Comparison of ENCODE assay signal across 1 cellular context in the genomic region with DNA sequence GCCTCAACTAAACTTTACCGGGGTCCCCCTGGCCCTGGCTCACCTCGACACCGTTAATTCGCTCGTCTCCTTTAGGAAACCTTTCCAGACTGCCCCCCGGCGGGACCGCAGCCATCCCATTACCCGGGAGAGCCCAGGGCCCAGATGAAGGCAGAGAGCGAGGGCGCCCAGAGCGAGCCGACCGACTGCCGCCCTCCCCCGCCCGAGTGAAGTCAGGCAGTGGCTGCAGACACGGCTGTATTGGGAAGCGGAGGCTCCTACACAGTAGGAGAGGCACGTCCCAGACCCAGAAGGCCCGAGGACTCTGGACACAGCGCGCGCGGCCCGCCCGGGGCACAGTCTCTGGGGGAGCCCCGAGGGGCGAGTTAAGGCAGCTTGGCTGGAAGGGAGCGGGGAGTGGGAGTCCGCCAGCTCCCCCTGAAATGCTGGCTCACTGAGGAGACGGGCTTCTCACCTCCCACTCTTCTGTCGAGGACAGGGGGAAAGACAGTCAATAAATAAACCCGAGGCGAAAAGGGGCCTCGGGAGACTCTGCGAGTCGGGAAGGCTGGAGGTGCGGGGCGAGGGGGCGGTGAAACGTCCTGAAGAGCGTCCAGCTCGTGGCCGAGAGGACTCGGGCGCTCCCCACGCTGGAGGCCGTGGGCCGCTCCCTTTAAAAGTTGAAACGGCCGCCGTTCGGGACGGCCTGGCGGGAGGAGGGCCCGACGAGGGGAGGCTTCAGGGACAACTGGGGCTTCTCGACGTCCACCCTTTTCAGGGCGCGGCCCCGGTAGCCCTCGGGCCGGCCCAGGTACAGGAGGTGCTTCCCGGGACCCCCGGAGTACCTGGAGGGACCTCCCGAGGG.
A peak's percentile ranks its signal among the peaks of the same experiment; 100 is the strongest.
TF ChIP-seq lines count a peak whose summit lies in the region.

No MANE protein-coding gene starts in this region.

TF ChIP-seq in H1, 55 proteins besides CTCF, POLR2A, EP300 and RAD21:
- TF ChIP-seq, protein P1, sequence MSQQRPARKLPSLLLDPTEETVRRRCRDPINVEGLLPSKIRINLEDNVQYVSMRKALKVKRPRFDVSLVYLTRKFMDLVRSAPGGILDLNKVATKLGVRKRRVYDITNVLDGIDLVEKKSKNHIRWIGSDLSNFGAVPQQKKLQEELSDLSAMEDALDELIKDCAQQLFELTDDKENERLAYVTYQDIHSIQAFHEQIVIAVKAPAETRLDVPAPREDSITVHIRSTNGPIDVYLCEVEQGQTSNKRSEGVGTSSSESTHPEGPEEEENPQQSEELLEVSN (IDR thresholded peaks at IDR 0.05) = peak; percentile 5; the same call in 1 of the 2 replicates
- TF ChIP-seq SIX5 (IDR thresholded peaks at IDR 0.05; ENCODE audit: low read depth, low read length) = no peak
- no peak for TF ChIP-seq JUND (IDR thresholded peaks at IDR 0.05; ENCODE audit: low read length)
- TF ChIP-seq SUZ12 (IDR thresholded peaks at IDR 0.05; ENCODE audit: low read length) = peak; percentile 52
- peak; percentile 64 for TF ChIP-seq KDM4A (IDR thresholded peaks at IDR 0.05; ENCODE audit: low read depth, low read length, severe bottlenecking)
- no peak for TF ChIP-seq BRCA1 (IDR thresholded peaks at IDR 0.05; ENCODE audit: low read depth, low read length)
- TF ChIP-seq TEAD4 (IDR thresholded peaks at IDR 0.05; ENCODE audit: low read depth, low read length) = no peak
- TF ChIP-seq EZH2 (IDR thresholded peaks at IDR 0.05; ENCODE audit: low read depth, low read length, severe bottlenecking) = peak; percentile 46
- TF ChIP-seq, protein P2, sequence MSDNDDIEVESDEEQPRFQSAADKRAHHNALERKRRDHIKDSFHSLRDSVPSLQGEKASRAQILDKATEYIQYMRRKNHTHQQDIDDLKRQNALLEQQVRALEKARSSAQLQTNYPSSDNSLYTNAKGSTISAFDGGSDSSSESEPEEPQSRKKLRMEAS (IDR thresholded peaks at IDR 0.05) = no peak
TF ChIP-seq in H1: peak in this region for 4.
